Comparison of ENCODE assay signal across 8 cellular contexts in the genomic region with DNA sequence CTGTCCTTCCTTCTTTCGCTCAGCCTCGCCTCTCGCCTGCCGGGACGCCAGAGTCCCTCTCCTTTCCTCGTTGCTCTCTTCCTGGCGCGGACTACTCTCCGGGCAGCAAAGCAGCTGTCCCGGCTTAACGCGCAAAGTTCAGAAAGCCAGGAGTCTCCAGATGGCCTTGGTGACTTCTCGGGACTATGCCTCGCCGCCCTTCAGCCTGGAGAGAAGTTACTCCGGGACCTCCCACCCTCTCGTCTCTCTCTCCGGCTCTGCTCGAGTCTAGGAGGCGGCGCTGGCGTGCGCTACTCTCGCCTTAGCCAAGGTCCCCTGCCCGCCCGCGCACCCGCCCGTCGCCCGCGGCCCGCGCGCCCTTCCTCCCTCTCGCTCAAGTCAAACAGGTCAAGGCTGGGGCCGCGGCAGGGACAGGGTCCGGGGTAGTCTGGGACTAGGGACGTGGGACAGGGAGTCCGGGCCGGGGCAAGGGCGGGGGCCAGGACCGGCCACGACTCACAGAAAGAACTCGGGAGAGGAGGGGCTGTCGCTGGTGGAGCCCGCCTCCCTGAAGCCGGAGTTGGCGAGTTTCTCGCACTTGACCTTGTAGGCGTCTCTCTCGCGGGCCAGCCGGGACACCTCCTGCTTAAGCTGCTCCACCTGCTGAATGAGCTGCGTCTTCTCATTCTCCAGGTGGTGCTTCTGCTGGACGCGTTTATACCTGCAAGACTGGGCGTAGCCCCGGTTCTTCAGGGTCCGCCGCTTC. TPM values are rescaled to one million over a fixed set of nuclear protein-coding genes. Genes with fewer than 3 reads are reported as not detected.
A peak's percentile ranks its signal among the peaks of the same experiment; 100 is the strongest.
DNase-seq lines count a peak whose midpoint lies in the region; ATAC-seq and TF ChIP-seq lines count a peak whose summit lies in the region.

No MANE protein-coding gene starts in this region.

- ATAC-seq in right cardiac atrium: peak; percentile 5 to 6

- H3K27ac ChIP-seq in right cardiac atrium (ENCODE audit: low read length): peak overlapping the region; percentile 34

- no peak for TF ChIP-seq CTCF in GM13977 (IDR thresholded peaks at IDR 0.05; ENCODE audit: extremely low read depth, insufficient read depth, missing control alignments)

- 2% methylated on average over 62 of the region's 62 CpGs for WGBS in right cardiac atrium

- peaks cover 11% of the 10 kb centered on the region for H3K36me3 ChIP-seq in adipocyte (ENCODE audit: control insufficient read depth, insufficient read depth, low read length, severe bottlenecking)

- DNase-seq in GM13977 (ENCODE audit: low spot score) (peak; percentile 47), adipocyte (ENCODE audit: low read depth) (peak; percentile 45), right cardiac atrium (peak; percentile 74 to 91 (median 91)), retina (peak; percentile 78), T-helper 1 cell (no peak), KG1 (lab: John Stamatoyannopoulos, UW) (no peak), DMS79 treated with DMSO at 0.1 percent for 48 hours (lab: John Stamatoyannopoulos, UW) (no peak), SIG-M5 (lab: John Stamatoyannopoulos, UW) (no peak)

- H3K4me3 ChIP-seq in adipocyte (ENCODE audit: low read length): peak overlapping the region; percentile 97
- H3K4me3 ChIP-seq in right cardiac atrium (ENCODE audit: low read length): peak overlapping the region; percentile 61

- H3K4me1 ChIP-seq in adipocyte (ENCODE audit: control insufficient read depth, insufficient read depth, low read length): peaks cover 23% of the 10 kb centered on the region
- H3K4me1 ChIP-seq in right cardiac atrium (ENCODE audit: control insufficient read depth, insufficient read depth, low read length): no peaks in the 10 kb centered on the region

- H3K27me3 ChIP-seq in adipocyte (replicated peaks; ENCODE audit: control insufficient read depth, insufficient read depth, low read length) (peaks cover 24% of the 10 kb centered on the region), right cardiac atrium (ENCODE audit: control insufficient read depth, insufficient read depth) (no peaks in the 10 kb centered on the region)

- in situ Hi-C loops in GM13977 (cut with MboI; ENCODE audit: low pct_unique_long_range_greater_than_20kb, low sequenced_read_pairs, unreplicated experiment): loop anchor here (25.0 kb wide), 1 partner anchor 800 kb away; no protein-coding TSS in a partner anchor

- H3K9ac ChIP-seq in adipocyte (ENCODE audit: low read length): peak overlapping the region; percentile 96

- H3K9me3 ChIP-seq in adipocyte (ENCODE audit: control insufficient read depth, low read length): no peaks in the 10 kb centered on the region
- H3K9me3 ChIP-seq in right cardiac atrium (ENCODE audit: control insufficient read depth, low read length): no peaks in the 10 kb centered on the region

- intact Hi-C loops in right cardiac atrium (cut with DNase I): loop anchor here in 1 of 4 donors (5.0 to 10.0 kb wide), 2 partner anchors 420 to 803 kb away; no protein-coding TSS in a partner anchor

RNA-seq across cellular contexts. Expression of a gene that starts 1.5 kb away (rescaled TPM):
- total RNA-seq in right cardiac atrium: 10 to 100 TPM; 15.1 to 22.8 (median 21.5) TPM
- polyA plus RNA-seq in right cardiac atrium: 6.9 TPM

Comparison
In these comparisons a context has a peak if more than half of its experiments do, and no peak if none do; other contexts are left out.
1. DNase-seq: peak in GM13977 (single experiment), adipocyte (single experiment), right cardiac atrium (3 of 3) and retina (single experiment); none in T-helper 1 cell (0 of 5), KG1 (single experiment), DMS79 treated with DMSO at 0.1 percent for 48 hours (single experiment) and SIG-M5 (single experiment).